In the genomic region with DNA sequence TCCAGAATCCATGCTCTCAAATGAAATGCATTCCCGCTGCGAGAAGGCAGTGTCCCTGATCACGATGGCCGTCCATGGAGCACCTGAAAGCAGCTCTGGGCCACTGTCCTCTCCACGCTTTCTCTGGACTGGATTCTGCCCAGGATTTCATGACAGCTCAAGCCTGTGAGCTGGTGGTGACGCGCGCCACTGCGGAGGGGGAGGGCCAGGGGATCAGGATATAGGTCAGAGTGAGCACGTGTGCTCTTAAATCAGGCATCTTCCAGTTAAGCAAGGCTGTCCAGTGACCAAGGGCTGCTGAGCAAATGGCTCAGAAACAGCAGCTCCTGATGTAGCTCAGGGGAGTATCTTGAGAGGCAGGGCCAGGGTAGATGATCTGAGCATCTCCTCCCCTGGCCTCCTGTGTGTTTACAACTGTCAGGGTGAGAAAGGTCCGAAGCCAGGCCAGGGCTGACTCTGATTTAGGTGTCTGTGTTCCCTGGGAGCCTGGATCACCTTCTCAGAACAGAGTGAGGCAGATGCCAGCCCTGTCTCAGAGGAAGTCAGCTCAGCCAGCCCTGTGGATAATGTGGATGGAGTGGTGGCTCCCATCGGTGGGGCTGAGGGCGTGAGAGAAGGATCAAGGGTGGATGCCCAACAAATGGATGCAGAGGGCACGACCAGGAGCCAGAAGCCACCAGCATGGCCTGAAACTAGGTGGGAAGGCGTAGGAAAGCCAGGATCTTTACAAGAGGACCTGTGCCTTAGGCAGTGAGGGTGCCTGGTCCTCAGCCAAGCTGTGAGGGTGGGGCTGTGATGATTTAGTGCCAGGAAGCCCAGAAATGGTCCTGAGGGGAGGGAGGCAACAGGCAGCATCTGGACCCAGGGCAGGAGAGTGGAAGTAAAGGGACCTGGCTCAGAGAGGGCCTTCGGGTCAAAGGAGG, we compare ENCODE assay signal across 8 cellular contexts. TPM values are rescaled to one million over a fixed set of nuclear protein-coding genes. Genes with fewer than 3 reads are reported as not detected.
A peak's percentile ranks its signal among the peaks of the same experiment; 100 is the strongest.
DNase-seq lines count a peak whose midpoint lies in the region; ATAC-seq and TF ChIP-seq lines count a peak whose summit lies in the region.
"Had no signal": no experiment of that assay in that cellular context is flagged by ENCODE, and none has a peak within 500 bp of the region (broad histone marks: within the 10 kb centered on the region; RNA-seq: fewer than 3 reads in every experiment).

No MANE protein-coding gene starts in this region.

- no peak overlapping the region for H2AFZ ChIP-seq in IMR-90 (replicated peaks; ENCODE audit: low read length, poor library complexity)

- H3K4ac ChIP-seq in IMR-90 (ENCODE audit: low read depth, low read length): no peak overlapping the region

- no peak overlapping the region for H3K9ac ChIP-seq in IMR-90 (ENCODE audit: low read depth, low read length)

- H3K18ac ChIP-seq in IMR-90 (ENCODE audit: low read depth, low read length): no peak overlapping the region

- peaks cover 49% of the 10 kb centered on the region for H3K36me3 Mint-ChIP-seq in activated naive CD8-positive, alpha-beta T cell treated with anti-CD3 and anti-CD28 coated beads for 36 hours

- CTCF ChIA-PET in IMR-90 (lab: Yijun Ruan, JAX): interaction anchor here (0.7 kb wide), 1 partner anchor 252 kb away, joined by 3 read pairs; no protein-coding TSS in a partner anchor

- H3K9me1 ChIP-seq in IMR-90 (ENCODE audit: insufficient read depth, low read length): peaks cover 18% of the 10 kb centered on the region

- dilution Hi-C loops in IMR-90 (cut with HindIII; ENCODE audit: low sequenced_read_pairs, unreplicated experiment): no loop called here

- H3K4me3 ChIP-seq in IMR-90 (ENCODE audit: insufficient read depth, low read depth, low read length): no peak overlapping the region
- no peak overlapping the region for H3K4me3 ChIP-seq in spleen
- H3K4me3 ChIP-seq in testis: no peak overlapping the region

- H4K20me1 ChIP-seq in IMR-90 (ENCODE audit: insufficient read depth, low read length): peaks cover 54% of the 10 kb centered on the region

- H3K27ac Mint-ChIP-seq in activated naive CD8-positive, alpha-beta T cell treated with anti-CD3 and anti-CD28 coated beads for 36 hours: peak overlapping the region; percentile 9

- peak overlapping the region; percentile 6 for H2AK9ac ChIP-seq in IMR-90 (replicated peaks; ENCODE audit: low read depth, low read length, poor library complexity)

- no peaks in the 10 kb centered on the region for H3K9me3 Mint-ChIP-seq in activated naive CD8-positive, alpha-beta T cell treated with anti-CD3 and anti-CD28 coated beads for 36 hours

- 0 out of 2 replicates have a peak overlapping the region, but pooled peaks have one; percentile 25 for H3K14ac ChIP-seq in IMR-90 (replicated peaks; ENCODE audit: low read depth, low read length)

- no peak overlapping the region for H3K4me2 ChIP-seq in IMR-90 (ENCODE audit: low read depth, low read length)

- H3K27me3 Mint-ChIP-seq in activated naive CD8-positive, alpha-beta T cell treated with anti-CD3 and anti-CD28 coated beads for 36 hours: no peaks in the 10 kb centered on the region

- in situ Hi-C loops in IMR-90 (cut with MboI; ENCODE audit: low sequenced_read_pairs): no loop called here

- POLR2A ChIA-PET in IMR-90 (lab: Charles Lee; ENCODE audit: unreplicated experiment): no interaction called here

- H2BK120ac ChIP-seq in IMR-90 (ENCODE audit: low read depth, low read length): no peak overlapping the region

- no peak overlapping the region for H2BK15ac ChIP-seq in IMR-90 (ENCODE audit: low read depth, low read length)

- peaks cover 19% of the 10 kb centered on the region for H3K4me1 Mint-ChIP-seq in activated naive CD8-positive, alpha-beta T cell treated with anti-CD3 and anti-CD28 coated beads for 36 hours

- BruUV-seq in IMR-90 (replicated peaks; lab: Mats Ljungman, UMichigan): no TSS peak

- TF ChIP-seq RAD21 in IMR-90 (IDR thresholded peaks at IDR 0.05; ENCODE audit: low read length): no peak

- H4K5ac ChIP-seq in IMR-90 (ENCODE audit: low read depth, low read length): no peak overlapping the region

- no peak overlapping the region for H3K56ac ChIP-seq in IMR-90 (ENCODE audit: extremely low read depth, insufficient read depth, low read length)

- no peak overlapping the region for H3K27ac ChIP-seq in IMR-90 (ENCODE audit: insufficient read depth, low read length)
- H3K27ac ChIP-seq in spleen: peak overlapping the region in 4 of 8 donors; percentile 22 to 64 (median 38)
- H3K27ac ChIP-seq in testis: no peak overlapping the region

- H3K36me3 ChIP-seq in IMR-90 (ENCODE audit: control insufficient read depth, insufficient read depth, low read length): peaks cover 40% of the 10 kb centered on the region
- H3K36me3 ChIP-seq in spleen: peaks cover 5 to 98% (median 34%) of the 10 kb centered on the region in 6 donors
- no peaks in the 10 kb centered on the region for H3K36me3 ChIP-seq in testis (ENCODE audit: low read depth, missing control alignments)

- no peak overlapping the region for H3K4me3 Mint-ChIP-seq in activated naive CD8-positive, alpha-beta T cell treated with anti-CD3 and anti-CD28 coated beads for 36 hours

- no peak overlapping the region for H2BK20ac ChIP-seq in IMR-90 (ENCODE audit: low read depth, low read length)

- H2BK5ac ChIP-seq in IMR-90 (ENCODE audit: low read depth, low read length, poor library complexity, severe bottlenecking): peak overlapping the region; percentile 22

- H4K91ac ChIP-seq in IMR-90 (ENCODE audit: insufficient read depth, low read depth, low read length): no peak overlapping the region

- intact Hi-C loops in IMR-90 (cut with micrococcal nuclease): no loop called here
- intact Hi-C loops in spleen (cut with DNase I; ENCODE audit: low total_unique reads): no loop called here
- intact Hi-C loops in testis (cut with DNase I; ENCODE audit: low total_unique reads): no loop called here

- peak overlapping the region in 1 of 2 experiments; percentile 11; a peak in 2 of 4 replicates for H4K8ac ChIP-seq in IMR-90 (ENCODE audit: low read depth in 2 of 2, low read length in 2 of 2)

- peaks cover 33 to 94% of the 10 kb centered on the region in 2 experiments for H3K79me1 ChIP-seq in IMR-90 (ENCODE audit: low read depth in 1 of 2, low read length in 2 of 2)

- no peak overlapping the region; the same call in 1 of the 2 replicates for H2AK5ac ChIP-seq in IMR-90 (ENCODE audit: low read depth, low read length)

- H3K9me3 ChIP-seq in IMR-90 (ENCODE audit: control insufficient read depth, insufficient read depth, low read length) (no peaks in the 10 kb centered on the region), spleen (no peaks in the 10 kb centered on the region), testis (no peaks in the 10 kb centered on the region)

- WGBS in IMR-90 (ENCODE audit: extremely low coverage in 2 of 2, insufficient read length in 1 of 2), 2 experiments: 81% methylated on average over 9 of the region's 16 CpGs; no CpG with 5 or more reads in 1 of the 2 experiments
- 63 to 89% (median 82%) methylated on average over 13 to 16 of the region's 16 CpGs for WGBS in spleen, 5 donors
- 79 to 81% methylated on average over 15 to 16 of the region's 16 CpGs for WGBS in testis, 2 donors

- ATAC-seq in IMR-90 (ENCODE audit: low read depth) (peak; percentile 54), HG02759 (IDR thresholded peaks at IDR 0.05; ENCODE audit: unreplicated experiment) (no peak)

- TF ChIP-seq CTCF in IMR-90 (conservative IDR thresholded peaks at IDR 0.05; ENCODE audit: low read depth, low read length) (no peak), spleen (IDR thresholded peaks at IDR 0.05 in 8 of 11, conservative IDR thresholded peaks at IDR 0.05 in 3 of 11) (no peak), testis (IDR thresholded peaks at IDR 0.05) (no peak)

- H3K23ac ChIP-seq in IMR-90 (ENCODE audit: low read depth, low read length): no peak overlapping the region

- H3K27me3 ChIP-seq in IMR-90 (ENCODE audit: control insufficient read depth, insufficient read depth, low read length) (no peaks in the 10 kb centered on the region), spleen (replicated peaks in 1 of 7) (no peaks in the 10 kb centered on the region), testis (no peaks in the 10 kb centered on the region)

- peak; percentile 69 for DNase-seq in IMR-90
- DNase-seq in activated naive CD8-positive, alpha-beta T cell treated with anti-CD3 and anti-CD28 coated beads for 36 hours: no peak
- DNase-seq in hepatic stellate cell (ENCODE audit: low spot score): peak; percentile 78
- peak; percentile 59 for DNase-seq in spleen
- no peak for DNase-seq in NCI-H345 (lab: John Stamatoyannopoulos, UW)
- DNase-seq in testis: no peak
- DNase-seq: activated CD4-positive, alpha-beta T cell treated with anti-CD3 and anti-CD28 coated beads for 48 hours had no signal

- H3K4me1 ChIP-seq in IMR-90 (ENCODE audit: control insufficient read depth, insufficient read depth, low read length) (peaks cover 7% of the 10 kb centered on the region), spleen (peaks cover 0 to 70% (median 19%) of the 10 kb centered on the region in 6 donors), testis (no peaks in the 10 kb centered on the region)

- no peak; the same call in 1 of the 2 replicates for TF ChIP-seq POLR2A in IMR-90 (IDR thresholded peaks at IDR 0.05; ENCODE audit: low read depth, low read length)
- TF ChIP-seq POLR2A in spleen (IDR thresholded peaks at IDR 0.05): no peak
- no peak for TF ChIP-seq POLR2A in testis (IDR thresholded peaks at IDR 0.05)

TF ChIP-seq in IMR-90, 13 proteins besides CTCF, POLR2A, EP300 and RAD21 (continues in another document):
- peak; percentile 75 for TF ChIP-seq BHLHE40 (IDR thresholded peaks at IDR 0.05; ENCODE audit: low read depth, low read length)
- no peak for TF ChIP-seq SMC3 (IDR thresholded peaks at IDR 0.05; ENCODE audit: low read depth, low read length)
- no peak for TF ChIP-seq CEBPB (IDR thresholded peaks at IDR 0.05; ENCODE audit: low read depth, low read length)
- no peak for TF ChIP-seq MAZ (IDR thresholded peaks at IDR 0.05; ENCODE audit: borderline replicate concordance, low read depth, low read length)
- TF ChIP-seq USF2 (IDR thresholded peaks at IDR 0.05; ENCODE audit: low read depth, low read length): peak; percentile 75

RNA-seq across cellular contexts. Expression of gene ELK3, which starts 55.3 kb away (rescaled TPM):
- total RNA-seq in IMR-90 (2012; rRNA removed) (14.5 and 20.0 TPM in 2 replicates), spleen (10 to 100 TPM; 44.4 to 92.7 (median 60.0) TPM), testis (10 to 100 TPM; 11.3 to 15.4 TPM)
- polyA plus RNA-seq in IMR-90 (2012; rRNA removed) (27.5 and 35.7 TPM in 2 replicates), spleen (10 to 100 TPM; 14.5 to 29.7 (median 15.9) TPM), testis (ENCODE audit: insufficient read depth, low read depth, low replicate concordance) (17.1 TPM)
- polyA plus RNA-seq in IMR-90 (2012; cell fraction: cytosol; rRNA removed): 10.7 and 23.4 TPM in 2 replicates
- 9.2 and 14.8 TPM in 2 replicates for polyA plus RNA-seq in IMR-90 (2012; cell fraction: nucleus; rRNA removed; ENCODE audit: low replicate concordance)
- 10 to 100 TPM; 10.9 to 12.6 TPM for total RNA-seq in activated naive CD8-positive, alpha-beta T cell treated with anti-CD3 and anti-CD28 coated beads for 36 hours

Comparison
In these comparisons a context has a peak if more than half of its experiments do, and no peak if none do; other contexts are left out.
1. DNase-seq: peak in IMR-90 (single experiment), hepatic stellate cell (single experiment) and spleen (single experiment); none in activated naive CD8-positive, alpha-beta T cell treated with anti-CD3 and anti-CD28 coated beads for 36 hours (single experiment), NCI-H345 (single experiment) and testis (single experiment).